9 cellular contexts compared by ENCODE assay signal in genomic region chr14:102928412-102929348, GRCh38. TPM values are rescaled to one million over a fixed set of nuclear protein-coding genes. Genes with fewer than 3 reads are reported as not detected.
A peak's percentile ranks its signal among the peaks of the same experiment; 100 is the strongest.
DNase-seq lines count a peak whose midpoint lies in the region; TF ChIP-seq lines count a peak whose summit lies in the region.
"Had no signal": no experiment of that assay in that cellular context is flagged by ENCODE, and none has a peak within 500 bp of the region (broad histone marks: within the 10 kb centered on the region; RNA-seq: fewer than 3 reads in every experiment).

No MANE protein-coding gene starts in this region.

- H4K91ac ChIP-seq in mesenchymal stem cell (ENCODE audit: low read length) = peak overlapping the region; percentile 34

- H4K8ac ChIP-seq in mesenchymal stem cell (ENCODE audit: low read length) = peak overlapping the region; percentile 59

- H3K4me3 ChIP-seq in KMS-11 (IDR thresholded peaks at IDR 0.05; ENCODE audit: insufficient read depth, low read depth, low read length) (no peak overlapping the region), cardiac fibroblast (replicated peaks in 1 of 2; ENCODE audit: low read depth in 2 of 2, low read length in 2 of 2) (peak overlapping the region; percentile 32 to 37), mesenchymal stem cell (ENCODE audit: insufficient read depth in 1 of 2, low read depth in 1 of 2, low read length in 2 of 2) (peak overlapping the region; percentile 47 to 52)

- H3K27me3 ChIP-seq in KMS-11 (ENCODE audit: insufficient read depth, low read depth) (no peaks in the 10 kb centered on the region), mesenchymal stem cell (ENCODE audit: control insufficient read depth in 1 of 2, insufficient read depth in 1 of 2, low read length in 2 of 2) (peaks cover 8 to 60% of the 10 kb centered on the region in 2 experiments)

- no peaks in the 10 kb centered on the region for H4K20me1 ChIP-seq in KMS-11 (ENCODE audit: insufficient read depth)

- H2BK120ac ChIP-seq in mesenchymal stem cell (ENCODE audit: low read depth, low read length) = no peak overlapping the region

- no peaks in the 10 kb centered on the region for H3K9me3 ChIP-seq in mesenchymal stem cell (ENCODE audit: control insufficient read depth, low read length)

- no peak overlapping the region for H2AK5ac ChIP-seq in mesenchymal stem cell (ENCODE audit: low read length, severe bottlenecking)

- H3K27ac ChIP-seq in KMS-11 = no peak overlapping the region
- H3K27ac ChIP-seq in VCaP = peak overlapping the region; percentile 54; the same call in 1 of the 2 replicates
- H3K27ac ChIP-seq in mesenchymal stem cell (ENCODE audit: low read length, poor library complexity, severe bottlenecking) = no peak overlapping the region
- H3K27ac ChIP-seq: C4-2B had no signal

- H3K36me3 ChIP-seq in KMS-11 (ENCODE audit: insufficient read depth) = no peaks in the 10 kb centered on the region
- H3K36me3 ChIP-seq in mesenchymal stem cell (ENCODE audit: control insufficient read depth in 1 of 2, insufficient read depth in 2 of 2, low read depth in 1 of 2, low read length in 2 of 2) = peaks cover 23 to 32% of the 10 kb centered on the region in 2 experiments

- peak overlapping the region in 1 of 2 experiments; percentile 22 for H2BK12ac ChIP-seq in mesenchymal stem cell (ENCODE audit: low read length in 2 of 2)

- H3K79me2 ChIP-seq in KMS-11 (ENCODE audit: insufficient read depth, low read depth) = no peaks in the 10 kb centered on the region

- H3K9ac ChIP-seq in KMS-11 = peak overlapping the region; percentile 27; the same call in 1 of the 2 replicates
- no peak overlapping the region for H3K9ac ChIP-seq in mesenchymal stem cell (ENCODE audit: low read length)

- no peak overlapping the region for H2BK5ac ChIP-seq in mesenchymal stem cell (ENCODE audit: low read depth, low read length, poor library complexity, severe bottlenecking)

- peak overlapping the region in 1 of 2 experiments; percentile 29 for H3K14ac ChIP-seq in mesenchymal stem cell (ENCODE audit: low read length in 2 of 2)

- peak overlapping the region; percentile 39; the same call in 1 of the 2 replicates for H3K4me2 ChIP-seq in KMS-11
- H3K4me2 ChIP-seq in mesenchymal stem cell (ENCODE audit: low read length, poor library complexity, severe bottlenecking) = peak overlapping the region; percentile 63

- H3K18ac ChIP-seq in mesenchymal stem cell (ENCODE audit: low read depth in 1 of 2, low read length in 2 of 2) = peak overlapping the region; percentile 58 to 86

- no peaks in the 10 kb centered on the region for H3K4me1 ChIP-seq in KMS-11 (ENCODE audit: low read depth, poor library complexity, severe bottlenecking)
- H3K4me1 ChIP-seq in mesenchymal stem cell (ENCODE audit: control insufficient read depth, insufficient read depth, low read depth, low read length) = peaks cover 39% of the 10 kb centered on the region

- H3K23ac ChIP-seq in mesenchymal stem cell (ENCODE audit: low read length in 2 of 2) = peak overlapping the region; percentile 37 to 91

- H2AFZ ChIP-seq in KMS-11 (ENCODE audit: low read depth) (peak overlapping the region; percentile 49; the same call in 1 of the 2 replicates), mesenchymal stem cell (ENCODE audit: low read depth, low read length) (peak overlapping the region; percentile 56)

- WGBS in mesenchymal stem cell = 4% methylated on average over 65 of the region's 111 CpGs

- no peak overlapping the region for H2BK15ac ChIP-seq in mesenchymal stem cell (ENCODE audit: low read depth, poor library complexity, severe bottlenecking)

- TF ChIP-seq CTCF in KMS-11 (conservative IDR thresholded peaks at IDR 0.05; ENCODE audit: low read depth, low read length) = no peak
- TF ChIP-seq CTCF in VCaP (conservative IDR thresholded peaks at IDR 0.05) = no peak
- TF ChIP-seq CTCF in cardiac fibroblast (IDR thresholded peaks at IDR 0.05; ENCODE audit: low read depth, low read length) = no peak

- DNase-seq in NCI-H1417 (lab: John Stamatoyannopoulos, UW) (peak; percentile 76 to 85 (median 77)), NCI-H1417 treated with DMSO at 0.1 percent for 48 hours (lab: John Stamatoyannopoulos, UW) (no peak), cardiac fibroblast (ENCODE audit: low read depth in 2 of 2) (peak; percentile 29 to 59), mesenchymal stem cell (peak; percentile 48), superior temporal gyrus (ENCODE audit: extremely low spot score) (no peak)
- peak; percentile 50 to 72 for DNase-seq in stimulated activated CD8-positive, alpha-beta memory T cell treated with anti-CD3 and anti-CD28 coated beads, Interleukin-2, amount 100 ng/mL, for 1 hour (ENCODE audit: low read depth in 2 of 2)

- no peaks in the 10 kb centered on the region for H3K79me1 ChIP-seq in mesenchymal stem cell (replicated peaks; ENCODE audit: low read length, poor library complexity, severe bottlenecking)

- no peak overlapping the region for H3K4ac ChIP-seq in mesenchymal stem cell (ENCODE audit: low read depth in 1 of 2, low read length in 2 of 2)

RNA-seq across cellular contexts. Expression of gene AMN, which starts 6.2 kb away (rescaled TPM):
- polyA plus RNA-seq in mesenchymal stem cell (2013, experiment 1 of 2) = 0.14 TPM
- polyA plus RNA-seq in mesenchymal stem cell (2013, experiment 2 of 2) = 0.12 TPM

Comparison
In these comparisons a context has a peak if more than half of its experiments do, and no peak if none do; other contexts are left out.
1. DNase-seq: peak in NCI-H1417 (3 of 3), cardiac fibroblast (2 of 2), mesenchymal stem cell (single experiment) and stimulated activated CD8-positive, alpha-beta memory T cell treated with anti-CD3 and anti-CD28 coated beads, Interleukin-2, amount 100 ng/mL, for 1 hour (2 of 2); none in NCI-H1417 treated with DMSO at 0.1 percent for 48 hours (single experiment) and superior temporal gyrus (single experiment).